Comparison of ENCODE assay signal across 16 cellular contexts in genomic region chr7:106795877-106796231, GRCh38.
"Had no signal": no experiment of that assay in that cellular context is flagged by ENCODE, and none has a peak within 500 bp of the region (broad histone marks: within the 10 kb centered on the region; RNA-seq: fewer than 3 reads in every experiment).

No MANE protein-coding gene starts in this region.

- H3K4me3 ChIP-seq: adrenal gland, colonic mucosa, esophagus squamous epithelium, left ventricle myocardium inferior, tibial nerve had no signal

- FAIRE-seq: kidney had no signal

- H3K27ac ChIP-seq: adrenal gland, colonic mucosa, esophagus squamous epithelium, left ventricle myocardium inferior, tibial nerve, WERI-Rb-1 had no signal

- ATAC-seq: activated CD8-positive, alpha-beta memory T cell treated with anti-CD3 and anti-CD28 coated beads, Interleukin-2, amount 10 ng/mL, durations not matched to agents 7 days and 5 days; naive thymus-derived CD4-positive, alpha-beta T cell had no signal

- DNase-seq: activated CD4-positive, alpha-beta memory T cell treated with anti-CD3 and anti-CD28 coated beads for 36 hours; activated CD8-positive, alpha-beta memory T cell treated with anti-CD3 and anti-CD28 coated beads, Interleukin-2, amount 10 ng/mL, durations not matched to agents 7 days and 5 days; activated effector memory CD4-positive, alpha-beta T cell treated with Interleukin-2 at 50 U/mL for 16 hours; activated T-cell treated with anti-CD3 and anti-CD28 coated beads, Interleukin-2, amount 50 U/mL, for 1 hour; adrenal gland; colonic mucosa; esophagus squamous epithelium; hypothalamus; kidney; left ventricle myocardium inferior; naive thymus-derived CD4-positive, alpha-beta T cell; stimulated activated CD4-positive, alpha-beta T cell treated with anti-CD3 and anti-CD28 coated beads, Interleukin-4, amount 100 ng/mL, for 1 hour; stimulated activated naive CD4-positive, alpha-beta T cell treated with Interleukin-2 at 50 U/mL for 16 hours; substantia nigra; WERI-Rb-1 had no signal

- H3K27me3 ChIP-seq: adrenal gland, colonic mucosa, esophagus squamous epithelium, tibial nerve had no signal

- H3K4me1 ChIP-seq: adrenal gland, colonic mucosa, esophagus squamous epithelium, left ventricle myocardium inferior, tibial nerve had no signal

- H3K9me3 ChIP-seq: adrenal gland, colonic mucosa, esophagus squamous epithelium had no signal

- H3K36me3 ChIP-seq: adrenal gland, colonic mucosa, esophagus squamous epithelium, left ventricle myocardium inferior, tibial nerve, WERI-Rb-1 had no signal
